ENCODE assay signal across 8 cellular contexts in genomic region chr2:99066075-99066557, GRCh38.
DNase-seq lines count a peak whose midpoint lies in the region; ATAC-seq, FAIRE-seq and TF ChIP-seq lines count a peak whose summit lies in the region.

No MANE protein-coding gene starts in this region.

- H3K9me3 ChIP-seq in HCT116 (ENCODE audit: control insufficient read depth in 1 of 2, insufficient read depth in 1 of 2, low read depth in 1 of 2, low read length in 2 of 2) (no peaks in the 10 kb centered on the region), endothelial cell of umbilical vein (replicated peaks; ENCODE audit: control insufficient read depth, insufficient read depth, low read length) (no peaks in the 10 kb centered on the region)

- H3K36me3 ChIP-seq in HCT116 (ENCODE audit: control insufficient read depth in 1 of 2, insufficient read depth in 2 of 2, low read length in 2 of 2), result no peaks in the 10 kb centered on the region
- H3K36me3 ChIP-seq in endothelial cell of umbilical vein (ENCODE audit: control insufficient read depth in 2 of 2, extremely low read depth in 1 of 2, insufficient read depth in 2 of 2, low read length in 2 of 2), result no peaks in the 10 kb centered on the region

- no peaks in the 10 kb centered on the region for H3K9me2 ChIP-seq in HCT116 (ENCODE audit: insufficient read depth)

- no peaks in the 10 kb centered on the region for H4K20me1 ChIP-seq in HCT116 (ENCODE audit: insufficient read depth)
- no peaks in the 10 kb centered on the region for H4K20me1 ChIP-seq in endothelial cell of umbilical vein (replicated peaks; ENCODE audit: control insufficient read depth, extremely low read depth, insufficient read depth, low read length)

- RAD21 ChIA-PET in HCT116 (lab: Charles Lee; ENCODE audit: low non-redundant PET in 1 of 2, low total read pairs in 2 of 2, uncharacterized antibody in 2 of 2, unreplicated experiment in 2 of 2), result interaction anchor here (1.7 to 2.3 kb wide), 1 partner anchor 417 kb away, joined by 7 to 18 read pairs; no protein-coding TSS in a partner anchor

- intact Hi-C loops in HCT116 (cut with micrococcal nuclease) (loop anchor here (1.0 kb wide), 1 partner anchor 417 kb away; no protein-coding TSS in a partner anchor), endothelial cell of umbilical vein (cut with micrococcal nuclease) (loop anchor here (1.0 to 5.0 kb wide), 8 partner anchors 129 to 653 kb away; partner anchors contain the start of genes COA5, CRACDL, MGAT4A and REV1)

- peak; percentile 80 for TF ChIP-seq RAD21 in HCT116 (IDR thresholded peaks at IDR 0.05; ENCODE audit: low read depth)

- H3K27me3 ChIP-seq in HCT116 (ENCODE audit: insufficient read depth, low read length) (no peaks in the 10 kb centered on the region), endothelial cell of umbilical vein (ENCODE audit: control insufficient read depth in 2 of 2, insufficient read depth in 2 of 2, low read length in 2 of 2) (no peaks in the 10 kb centered on the region)

- no peaks in the 10 kb centered on the region for H3K9me1 ChIP-seq in endothelial cell of umbilical vein (replicated peaks; ENCODE audit: control insufficient read depth, extremely low read depth, insufficient read depth, low read length)

- no peaks in the 10 kb centered on the region for H3K4me1 ChIP-seq in HCT116 (ENCODE audit: control insufficient read depth in 1 of 2, insufficient read depth in 2 of 2, low read length in 2 of 2)
- peaks cover 20% of the 10 kb centered on the region for H3K4me1 ChIP-seq in endothelial cell of umbilical vein (ENCODE audit: control insufficient read depth, extremely low read depth, insufficient read depth, low read length)

- peak; percentile 72 for FAIRE-seq in endothelial cell of umbilical vein (lab: Jason Lieb, UNC)

- POLR2A ChIA-PET in HCT116 (lab: Charles Lee), result no interaction called here
- POLR2A ChIA-PET in endothelial cell of umbilical vein (lab: Charles Lee), result no interaction called here

- H3K4me2 ChIP-seq in HCT116 (ENCODE audit: low read length) (no peak overlapping the region), endothelial cell of umbilical vein (ENCODE audit: insufficient read depth, low read length) (peak overlapping the region; percentile 30)

- peak; percentile 87 for ATAC-seq in HCT116

- no peak overlapping the region for H3K27ac ChIP-seq in HCT116 (ENCODE audit: low read depth, low read length)
- no peak overlapping the region for H3K27ac ChIP-seq in endothelial cell of umbilical vein (ENCODE audit: insufficient read depth, low read depth, low read length)

- TF ChIP-seq POLR2A in HCT116 (IDR thresholded peaks at IDR 0.05; ENCODE audit: borderline replicate concordance, extremely low read depth, insufficient read depth, insufficient read length) (no peak), endothelial cell of umbilical vein (IDR thresholded peaks at IDR 0.05; ENCODE audit: low read depth, low read length) (no peak)

- dilution Hi-C loops in endothelial cell of umbilical vein (cut with MboI; ENCODE audit: extremely low pct_ligation_motif_present, low sequenced_read_pairs), result no loop called here

- DNase-seq in stimulated activated CD4-positive, alpha-beta T cell treated with anti-CD3 and anti-CD28 coated beads, Interleukin-4, amount 100 ng/mL, for 24 hours, result peak; percentile 7
- no peak for DNase-seq in stimulated activated CD4-positive, alpha-beta T cell treated with anti-CD3 and anti-CD28 coated beads, Interleukin-2, amount 100 ng/mL, for 24 hours
- DNase-seq in HCT116 (ENCODE audit: low read depth, low spot score), result peak; percentile 44
- DNase-seq in RPMI7951 (ENCODE audit: low read depth), result peak; percentile 46
- peak; percentile 67 for DNase-seq in endothelial cell of umbilical vein (ENCODE audit: low read depth, low spot score)
- peak; percentile 58 for DNase-seq in myocyte (ENCODE audit: low read depth)
- no peak for DNase-seq in occipital lobe (lab: John Stamatoyannopoulos, UW)

- H3K9ac ChIP-seq in HCT116 (ENCODE audit: low read length) (no peak overlapping the region), endothelial cell of umbilical vein (replicated peaks; ENCODE audit: extremely low read depth, insufficient read depth, low read length) (no peak overlapping the region)

- peak overlapping the region; percentile 13 for H2AFZ ChIP-seq in HCT116 (ENCODE audit: low read depth, low read length, poor library complexity, severe bottlenecking)
- peak overlapping the region; percentile 79 for H2AFZ ChIP-seq in endothelial cell of umbilical vein (ENCODE audit: low read depth, low read length)

- H3K4me3 ChIP-seq in HCT116 (replicated peaks in 1 of 2; ENCODE audit: low read depth in 1 of 2, low read length in 2 of 2) (no peak overlapping the region), endothelial cell of umbilical vein (replicated peaks in 1 of 3; ENCODE audit: insufficient read depth in 1 of 3, low read depth in 1 of 3, low read length in 3 of 3) (peak overlapping the region in 1 of 3 experiments; percentile 26)

- CTCF ChIA-PET in HCT116 (lab: Charles Lee), result interaction anchor here (0.8 to 2.7 kb wide), 7 partner anchors 154 to 431 kb away, joined by 3 to 28 read pairs (median 3); partner anchors contain the start of gene MGAT4A
- CTCF ChIA-PET in endothelial cell of umbilical vein (lab: Charles Lee), result interaction anchor here (0.9 to 5.0 kb wide), 25 partner anchors 11 to 498 kb away, joined by 3 to 61 read pairs (median 5); partner anchors contain the start of genes CRACDL and MGAT4A

- TF ChIP-seq CTCF in HCT116 (IDR thresholded peaks at IDR 0.05 in 2 of 3, conservative IDR thresholded peaks at IDR 0.05 in 1 of 3; ENCODE audit: borderline replicate concordance in 1 of 3, insufficient read depth in 1 of 3, low read depth in 2 of 3, low read length in 2 of 3) (peak; percentile 43 to 68 (median 65); a peak in 5 of 6 replicates), LNCAP (IDR thresholded peaks at IDR 0.05) (peak; percentile 52; the same call in 1 of the 2 replicates), endothelial cell of umbilical vein (IDR thresholded peaks at IDR 0.05; ENCODE audit: extremely low read depth in 1 of 2, insufficient read depth in 1 of 2, low read depth in 1 of 2, low read length in 2 of 2) (peak; percentile 24 to 31)

- BruUV-seq in HCT116 (replicated peaks; lab: Mats Ljungman, UMichigan) (no TSS peak), endothelial cell of umbilical vein (replicated peaks; lab: Mats Ljungman, UMichigan) (no TSS peak)

- H3K79me2 ChIP-seq in HCT116 (ENCODE audit: insufficient read depth, low read length) (no peaks in the 10 kb centered on the region), endothelial cell of umbilical vein (ENCODE audit: control insufficient read depth, insufficient read depth, low read length) (no peaks in the 10 kb centered on the region)

TF ChIP-seq in HCT116, 20 proteins besides CTCF, POLR2A, EP300 and RAD21:
- TF ChIP-seq ELF1 (IDR thresholded peaks at IDR 0.05; ENCODE audit: borderline replicate concordance, low read depth) (peak; percentile 20; the same call in 1 of the 2 replicates), SP1 (IDR thresholded peaks at IDR 0.05; ENCODE audit: low read depth) (no peak)

TF ChIP-seq in endothelial cell of umbilical vein, 7 proteins besides CTCF, POLR2A, EP300 and RAD21:
- TF ChIP-seq GATA2 (IDR thresholded peaks at IDR 0.05; ENCODE audit: insufficient read depth, insufficient read length, low read depth, low read length) (peak; percentile 90), MAX (IDR thresholded peaks at IDR 0.05; ENCODE audit: insufficient read depth, insufficient read length) (no peak)

Comparison
In these comparisons a context has a peak if more than half of its experiments do, and no peak if none do; other contexts are left out.
1. DNase-seq: peak in stimulated activated CD4-positive, alpha-beta T cell treated with anti-CD3 and anti-CD28 coated beads, Interleukin-4, amount 100 ng/mL, for 24 hours (single experiment), HCT116 (single experiment), RPMI7951 (single experiment), endothelial cell of umbilical vein (single experiment) and myocyte (single experiment); none in stimulated activated CD4-positive, alpha-beta T cell treated with anti-CD3 and anti-CD28 coated beads, Interleukin-2, amount 100 ng/mL, for 24 hours (0 of 2) and occipital lobe (single experiment).
2. Peak in every context shown above with its lines, with median percentiles within 50 percentile points of each other: CTCF ChIP-seq.